8 cellular contexts compared by ENCODE assay signal in genomic region chr1:156126701-156127534, GRCh38. TPM values are rescaled to one million over a fixed set of nuclear protein-coding genes. Genes with fewer than 3 reads are reported as not detected.
A peak's percentile ranks its signal among the peaks of the same experiment; 100 is the strongest.
DNase-seq lines count a peak whose midpoint lies in the region; ATAC-seq and TF ChIP-seq lines count a peak whose summit lies in the region.

No MANE protein-coding gene starts in this region.

- H3K9ac ChIP-seq in rectal smooth muscle tissue (ENCODE audit: low read length) = peak overlapping the region; percentile 24

- DNase-seq in CD4-positive, alpha-beta memory T cell = peak; percentile 83 to 96 (median 86)
- DNase-seq in GOT3 (lab: John Stamatoyannopoulos, UW) (peak; percentile 71), NOMO-1 treated with DMSO at 0.1 percent for 48 hours (lab: John Stamatoyannopoulos, UW; ENCODE audit: unreplicated experiment) (peak; percentile 98), erythroblast (lab: John Stamatoyannopoulos, UW) (peak; percentile 60 to 81), uterus (peak in 1 of 2 donors; percentile 75)
- peak; percentile 88 for DNase-seq in activated CD8-positive, alpha-beta memory T cell treated with anti-CD3 and anti-CD28 coated beads, Interleukin-2, amount 50 U/mL, for 48 hours

- peak overlapping the region; percentile 81 for H3K27ac ChIP-seq in CD4-positive, alpha-beta memory T cell (ENCODE audit: low read depth, low read length)
- H3K27ac ChIP-seq in rectal smooth muscle tissue (ENCODE audit: low read depth, low read length) = peak overlapping the region; percentile 98
- H3K27ac ChIP-seq in uterus = peak overlapping the region; percentile 97 to 99

- H3K27me3 Mint-ChIP-seq in CD4-positive, alpha-beta memory T cell = no peaks in the 10 kb centered on the region

- CTCF ChIA-PET in CD4-positive, alpha-beta memory T cell (lab: Charles Lee; ENCODE audit: partially characterized antibody) = interaction anchor here (1.3 to 13.7 kb wide), 6 partner anchors 8 to 259 kb away, joined by 3 to 716 read pairs (median 20); partner anchors contain the start of gene LMNA

- peaks cover 77% of the 10 kb centered on the region for H3K4me1 ChIP-seq in CD4-positive, alpha-beta memory T cell (ENCODE audit: insufficient read depth, low read length)
- H3K4me1 ChIP-seq in rectal smooth muscle tissue (ENCODE audit: control insufficient read depth, insufficient read depth, low read length) (peaks cover 74% of the 10 kb centered on the region), uterus (peaks cover 45 to 49% of the 10 kb centered on the region in 2 donors)

- peaks cover 0 to 5% (median 0%) of the 10 kb centered on the region in 8 donors for H3K9me3 Mint-ChIP-seq in CD4-positive, alpha-beta memory T cell

- peak overlapping the region; percentile 92 to 98 (median 96) for H3K27ac Mint-ChIP-seq in CD4-positive, alpha-beta memory T cell

- no peak for TF ChIP-seq CTCF in uterus (IDR thresholded peaks at IDR 0.05)

- peaks cover 44 to 82% (median 68%) of the 10 kb centered on the region in 4 donors for H3K4me1 Mint-ChIP-seq in CD4-positive, alpha-beta memory T cell

- H3K4me3 Mint-ChIP-seq in CD4-positive, alpha-beta memory T cell = peak overlapping the region; percentile 38 to 85 (median 70)

- H3K4me3 ChIP-seq in CD4-positive, alpha-beta memory T cell (ENCODE audit: low read length in 2 of 2) = no peak overlapping the region
- H3K4me3 ChIP-seq in rectal smooth muscle tissue (ENCODE audit: low read length) = peak overlapping the region; percentile 35
- H3K4me3 ChIP-seq in uterus = peak overlapping the region; percentile 21

- H3K9me3 ChIP-seq in CD4-positive, alpha-beta memory T cell (ENCODE audit: control insufficient read depth in 1 of 2, low read length in 2 of 2) = no peaks in the 10 kb centered on the region
- no peaks in the 10 kb centered on the region for H3K9me3 ChIP-seq in uterus

- no peak for TF ChIP-seq POLR2A in erythroblast (IDR thresholded peaks at IDR 0.05; ENCODE audit: low read length)
- TF ChIP-seq POLR2A in uterus (IDR thresholded peaks at IDR 0.05) = no peak

- no peak for ATAC-seq in GM19455 (IDR thresholded peaks at IDR 0.05; ENCODE audit: unreplicated experiment)

- peaks cover 0 to 23% of the 10 kb centered on the region in 2 donors for H3K36me3 Mint-ChIP-seq in CD4-positive, alpha-beta memory T cell

- POLR2A ChIA-PET in CD4-positive, alpha-beta memory T cell (lab: Charles Lee; ENCODE audit: partially characterized antibody) = interaction anchor here (0.6 to 21.9 kb wide), 8 partner anchors 8 to 614 kb away, joined by 3 to 527 read pairs (median 3); partner anchors contain the start of genes LMNA, MRPL24 and PMF1

- no peaks in the 10 kb centered on the region for H3K36me3 ChIP-seq in CD4-positive, alpha-beta memory T cell (ENCODE audit: insufficient read depth, low read length)
- H3K36me3 ChIP-seq in rectal smooth muscle tissue (ENCODE audit: control insufficient read depth, insufficient read depth, low read length) (peaks cover 9% of the 10 kb centered on the region), uterus (no peaks in the 10 kb centered on the region)

- no peaks in the 10 kb centered on the region for H3K27me3 ChIP-seq in CD4-positive, alpha-beta memory T cell (ENCODE audit: insufficient read depth, low read length)
- H3K27me3 ChIP-seq in rectal smooth muscle tissue (ENCODE audit: control insufficient read depth, insufficient read depth, low read length) (no peaks in the 10 kb centered on the region), uterus (no peaks in the 10 kb centered on the region)

- intact Hi-C loops in CD4-positive, alpha-beta memory T cell (cut with micrococcal nuclease) = loop anchor here (1.0 kb wide), 1 partner anchor 13 kb away; the partner anchor contains the start of gene LMNA
- intact Hi-C loops in uterus (cut with DNase I; ENCODE audit: low total_unique reads) = no loop called here

RNA-seq across cellular contexts. Expression of gene LMNA, which starts 12.4 kb away (rescaled TPM):
- total RNA-seq in CD4-positive, alpha-beta memory T cell = 10 to 100 TPM; 29.7 to 33.8 TPM
- polyA plus RNA-seq in CD4-positive, alpha-beta memory T cell = 10 to 100 TPM; 19.1 to 47.1 TPM
- total RNA-seq in uterus = 100 to 1,000 TPM; 245 to 533 (median 373) TPM

RNA-seq across cellular contexts. Expression of gene SEMA4A, which starts 26.5 kb away (rescaled TPM):
- 1 to 10 TPM; 1.2 TPM for total RNA-seq in CD4-positive, alpha-beta memory T cell
- polyA plus RNA-seq in CD4-positive, alpha-beta memory T cell = 1 to 10 TPM in 1 of 2 donors, under 1 TPM in 1; 0.88 to 1.3 TPM
- 1 to 10 TPM in 3 of 4 donors, not detected in 1; 3.1 to 8.2 (median 4.1) TPM for total RNA-seq in uterus

RNA-seq across cellular contexts. Expression of gene MEX3A, which starts 44.7 kb away (rescaled TPM):
- not detected for total RNA-seq in CD4-positive, alpha-beta memory T cell
- polyA plus RNA-seq in CD4-positive, alpha-beta memory T cell = not detected
- total RNA-seq in uterus = 10 to 100 TPM in 1 of 4 donors, 1 to 10 TPM in 1, under 1 TPM in 2; 0.29 to 13.3 (median 2.0) TPM

Comparison
In these comparisons a context has a peak if more than half of its experiments do, and no peak if none do; other contexts are left out.
1. H3K4me3 ChIP-seq: peak in rectal smooth muscle tissue (single experiment) and uterus (2 of 2); none in CD4-positive, alpha-beta memory T cell (0 of 2).
2. RNA of gene LMNA, which starts 12.4 kb away (total RNA-seq): 245 to 533 TPM in uterus; 29.7 to 33.8 TPM in CD4-positive, alpha-beta memory T cell; every median in the first group is over 4 times any median in the second.
3. Peak in every context shown above with its lines, with median percentiles within 50 percentile points of each other: H3K27ac ChIP-seq.